1 cellular context compared by ENCODE assay signal in genomic region chr16:89407925-89408300, GRCh38.
TF ChIP-seq lines count a peak whose summit lies in the region.

No MANE protein-coding gene starts in this region.

TF ChIP-seq in HepG2, 621 proteins besides CTCF, POLR2A, EP300 and RAD21 (continued from another document):
- TF ChIP-seq TFE3 (CRISPR knock-in tag; IDR thresholded peaks at IDR 0.05) (no peak), ZFX (CRISPR knock-in tag; IDR thresholded peaks at IDR 0.05; ENCODE audit: low read depth) (peak; percentile 43; the same call in 1 of the 2 replicates), ZNF484 (CRISPR knock-in tag; IDR thresholded peaks at IDR 0.05; ENCODE audit: borderline replicate concordance, low read depth) (no peak), ZFY (CRISPR knock-in tag; IDR thresholded peaks at IDR 0.05) (0 out of 2 replicates have a peak, but pooled peaks have one; percentile 19), ZNF296 (CRISPR knock-in tag; conservative IDR thresholded peaks at IDR 0.05) (no peak), GFI1 (CRISPR knock-in tag; IDR thresholded peaks at IDR 0.05; ENCODE audit: borderline replicate concordance) (peak; percentile 64; the same call in 1 of the 2 replicates), ZNF687 (CRISPR knock-in tag; IDR thresholded peaks at IDR 0.05) (peak; percentile 77), REPIN1 (CRISPR knock-in tag; IDR thresholded peaks at IDR 0.05; ENCODE audit: borderline replicate concordance, low read depth) (no peak), MEIS2 (CRISPR knock-in tag; IDR thresholded peaks at IDR 0.05) (no peak), HOXA3 (CRISPR knock-in tag; IDR thresholded peaks at IDR 0.05) (0 out of 2 replicates have a peak, but pooled peaks have one; percentile 13), NFAT5 (CRISPR knock-in tag; IDR thresholded peaks at IDR 0.05) (0 out of 2 replicates have a peak, but pooled peaks have one; percentile 40), SMAD1 (CRISPR knock-in tag; IDR thresholded peaks at IDR 0.05; ENCODE audit: borderline replicate concordance, low read depth) (no peak), JDP2 (CRISPR knock-in tag; IDR thresholded peaks at IDR 0.05; ENCODE audit: borderline replicate concordance) (no peak), ARID5B (CRISPR knock-in tag; IDR thresholded peaks at IDR 0.05) (no peak), ZNF839 (CRISPR knock-in tag; IDR thresholded peaks at IDR 0.05; ENCODE audit: borderline replicate concordance) (no peak), ZNF784 (CRISPR knock-in tag; IDR thresholded peaks at IDR 0.05; ENCODE audit: borderline replicate concordance) (no peak), HNF1A (IDR thresholded peaks at IDR 0.05; ENCODE audit: low read depth) (no peak), HNF1A (CRISPR knock-in tag; IDR thresholded peaks at IDR 0.05; ENCODE audit: borderline replicate concordance) (no peak), SP4 (CRISPR knock-in tag; IDR thresholded peaks at IDR 0.05) (no peak), HNRNPH1 (optimal IDR thresholded peaks at IDR 0.05; ENCODE audit: low read depth, low read length) (no peak), HNRNPL (IDR thresholded peaks at IDR 0.05; ENCODE audit: low read depth, low read length) (peak; percentile 76; the same call in 1 of the 2 replicates), BRD4 (CRISPR knock-in tag; IDR thresholded peaks at IDR 0.05) (0 out of 2 replicates have a peak, but pooled peaks have one; percentile 24), STAT5B (CRISPR knock-in tag; IDR thresholded peaks at IDR 0.05) (no peak), SMARCC2 (IDR thresholded peaks at IDR 0.05) (no peak), ADNP (CRISPR knock-in tag; IDR thresholded peaks at IDR 0.05) (no peak), ZSCAN31 (CRISPR knock-in tag; IDR thresholded peaks at IDR 0.05; ENCODE audit: low read depth) (no peak), TBX2 (CRISPR knock-in tag; IDR thresholded peaks at IDR 0.05; ENCODE audit: borderline replicate concordance) (no peak), ZNF879 (CRISPR knock-in tag; IDR thresholded peaks at IDR 0.05) (no peak), GATAD2A (CRISPR knock-in tag; IDR thresholded peaks at IDR 0.05) (no peak), FOXC1 (CRISPR knock-in tag; IDR thresholded peaks at IDR 0.05; ENCODE audit: borderline replicate concordance) (no peak), MEIS1 (CRISPR knock-in tag; IDR thresholded peaks at IDR 0.05; ENCODE audit: borderline replicate concordance) (no peak)
